In genomic region chr17:6755731-6756184, GRCh38 we compare ENCODE assay signal across 8 cellular contexts. TPM values are rescaled to one million over a fixed set of nuclear protein-coding genes. Genes with fewer than 3 reads are reported as not detected.
DNase-seq lines count a peak whose midpoint lies in the region; TF ChIP-seq lines count a peak whose summit lies in the region.

XAF1 (plus strand) TSS chr17:6756046; CDS start chr17:6756079, 33 bp downstream.

- H3K27ac ChIP-seq in esophagus squamous epithelium (peak within 1 kb of the TSS; percentile 80 to 94 (median 89)), neutrophil (peak within 1 kb of the TSS; percentile 79), uterus (peak within 1 kb of the TSS; percentile 89 to 93)

- peaks cover 0 to 30% (median 5%) of the 10 kb centered on the region in 3 donors for H3K36me3 ChIP-seq in esophagus squamous epithelium
- peaks cover 25% of the 10 kb centered on the region for H3K36me3 ChIP-seq in neutrophil
- no peaks in the 10 kb centered on the region for H3K36me3 ChIP-seq in uterus

- 0 to 6% methylated on average over 5 to 11 of the region's 14 CpGs for WGBS in esophagus squamous epithelium, 2 donors

- intact Hi-C loops in esophagus squamous epithelium (cut with DNase I) (no loop called here), uterus (cut with DNase I; ENCODE audit: low total_unique reads) (no loop called here)

- no peak for TF ChIP-seq CTCF in esophagus squamous epithelium (IDR thresholded peaks at IDR 0.05)
- TF ChIP-seq CTCF in neutrophil (IDR thresholded peaks at IDR 0.05): no peak
- no peak for TF ChIP-seq CTCF in uterus (IDR thresholded peaks at IDR 0.05)
- no peak for TF ChIP-seq CTCF in GM10266 (IDR thresholded peaks at IDR 0.05; ENCODE audit: control insufficient read depth, insufficient read depth, low read depth, missing control alignments)

- TF ChIP-seq POLR2A in esophagus squamous epithelium (IDR thresholded peaks at IDR 0.05) (peak in 1 of 4 donors; percentile 35), uterus (IDR thresholded peaks at IDR 0.05) (no peak)

- DNase-seq in CD1c-positive myeloid dendritic cell (ENCODE audit: extremely low spot score) (peak; percentile 65), KBM-7 (peak; percentile 25), esophagus squamous epithelium (lab: John Stamatoyannopoulos, UW) (no peak), uterus (peak; percentile 36 to 45), retina (no peak), GM10266 (ENCODE audit: extremely low spot score) (no peak)
- DNase-seq in activated CD8-positive, alpha-beta memory T cell treated with anti-CD3 and anti-CD28 coated beads for 24 hours: peak; percentile 75

- H3K9me3 ChIP-seq in esophagus squamous epithelium: no peaks in the 10 kb centered on the region
- H3K9me3 ChIP-seq in neutrophil: no peaks in the 10 kb centered on the region
- no peaks in the 10 kb centered on the region for H3K9me3 ChIP-seq in uterus

- in situ Hi-C loops in KBM-7 (cut with MboI; ENCODE audit: low pct_unique_long_range_greater_than_20kb, low sequenced_read_pairs): no loop called here

- H3K27me3 ChIP-seq in esophagus squamous epithelium: no peaks in the 10 kb centered on the region
- no peaks in the 10 kb centered on the region for H3K27me3 ChIP-seq in neutrophil
- H3K27me3 ChIP-seq in uterus: no peaks in the 10 kb centered on the region

- H3K4me1 ChIP-seq in esophagus squamous epithelium (peaks cover 21 to 65% (median 26%) of the 10 kb centered on the region in 3 donors), neutrophil (ENCODE audit: control insufficient read depth in 1 of 2, insufficient read depth in 1 of 2, low read depth in 1 of 2, low read length in 1 of 2) (peaks cover 33 to 40% of the 10 kb centered on the region in 2 experiments), uterus (peaks cover 0 to 14% of the 10 kb centered on the region in 2 donors)

- H3K4me3 ChIP-seq in esophagus squamous epithelium (peak within 1 kb of the TSS; percentile 34 to 78 (median 54)), neutrophil (ENCODE audit: low read depth in 1 of 2, low read length in 1 of 2) (peak within 1 kb of the TSS; percentile 61 to 67), uterus (peak within 1 kb of the TSS; percentile 59 to 61)

RNA-seq across cellular contexts. Expression of gene XAF1, which starts in this region (rescaled TPM):
- total RNA-seq in esophagus squamous epithelium (10 to 100 TPM in 3 of 4 donors, 1 to 10 TPM in 1; 6.9 to 24.0 (median 15.5) TPM), uterus (100 to 1,000 TPM in 1 of 4 donors, 10 to 100 TPM in 3; 16.5 to 139 (median 63.9) TPM)

Comparison
In these comparisons a context has a peak if more than half of its experiments do, and no peak if none do; other contexts are left out.
1. DNase-seq: peak in CD1c-positive myeloid dendritic cell (single experiment), KBM-7 (single experiment), activated CD8-positive, alpha-beta memory T cell treated with anti-CD3 and anti-CD28 coated beads for 24 hours (single experiment) and uterus (2 of 2); none in esophagus squamous epithelium (single experiment), retina (single experiment) and GM10266 (single experiment).
2. Peak in every context shown above with its lines, with median percentiles within 50 percentile points of each other: H3K27ac ChIP-seq and H3K4me3 ChIP-seq.